8 cellular contexts compared by ENCODE assay signal in genomic region chr10:59177031-59177861, GRCh38. TPM values are rescaled to one million over a fixed set of nuclear protein-coding genes. Genes with fewer than 3 reads are reported as not detected.
DNase-seq lines count a peak whose midpoint lies in the region.

No MANE protein-coding gene starts in this region.

- in situ Hi-C loops in Caki2 (cut with HindIII; ENCODE audit: low pct_unique_long_range_greater_than_20kb, low sequenced_read_pairs): no loop called here

- H3K27ac ChIP-seq in angular gyrus (ENCODE audit: low read depth, low read length): peak overlapping the region; percentile 93

- DNase-seq in Caki2 (ENCODE audit: low read depth) (peak; percentile 81), LHCN-M2 (ENCODE audit: low read depth) (peak; percentile 75), hippocampal formation (lab: John Stamatoyannopoulos, UW) (peak; percentile 75), retina (peak; percentile 93), NK-92 (lab: John Stamatoyannopoulos, UW; ENCODE audit: unreplicated experiment) (no peak), germinal center (ENCODE audit: low spot score) (no peak), NCI-H2171 treated with DMSO at 0.1 percent for 48 hours (lab: John Stamatoyannopoulos, UW) (no peak)

RNA-seq across cellular contexts. Expression of gene PHYHIPL, which starts 0.8 kb away (rescaled TPM):
- 2.2 TPM in 1 of 2 replicates, not detected in the other for total RNA-seq in Caki2 (2014; rRNA removed; shearing (Covaris generic); ENCODE audit: low replicate concordance)
- total RNA-seq in LHCN-M2 (2014; rRNA removed): 0.06 and 0.13 TPM in 2 replicates
- not detected for polyA plus RNA-seq in LHCN-M2 (2012)

Comparison
In these comparisons a context has a peak if more than half of its experiments do, and no peak if none do; other contexts are left out.
1. DNase-seq: peak in Caki2 (single experiment), LHCN-M2 (single experiment), hippocampal formation (2 of 2) and retina (single experiment); none in NK-92 (single experiment), germinal center (single experiment) and NCI-H2171 treated with DMSO at 0.1 percent for 48 hours (single experiment).